10 cellular contexts compared by ENCODE assay signal in the genomic region with DNA sequence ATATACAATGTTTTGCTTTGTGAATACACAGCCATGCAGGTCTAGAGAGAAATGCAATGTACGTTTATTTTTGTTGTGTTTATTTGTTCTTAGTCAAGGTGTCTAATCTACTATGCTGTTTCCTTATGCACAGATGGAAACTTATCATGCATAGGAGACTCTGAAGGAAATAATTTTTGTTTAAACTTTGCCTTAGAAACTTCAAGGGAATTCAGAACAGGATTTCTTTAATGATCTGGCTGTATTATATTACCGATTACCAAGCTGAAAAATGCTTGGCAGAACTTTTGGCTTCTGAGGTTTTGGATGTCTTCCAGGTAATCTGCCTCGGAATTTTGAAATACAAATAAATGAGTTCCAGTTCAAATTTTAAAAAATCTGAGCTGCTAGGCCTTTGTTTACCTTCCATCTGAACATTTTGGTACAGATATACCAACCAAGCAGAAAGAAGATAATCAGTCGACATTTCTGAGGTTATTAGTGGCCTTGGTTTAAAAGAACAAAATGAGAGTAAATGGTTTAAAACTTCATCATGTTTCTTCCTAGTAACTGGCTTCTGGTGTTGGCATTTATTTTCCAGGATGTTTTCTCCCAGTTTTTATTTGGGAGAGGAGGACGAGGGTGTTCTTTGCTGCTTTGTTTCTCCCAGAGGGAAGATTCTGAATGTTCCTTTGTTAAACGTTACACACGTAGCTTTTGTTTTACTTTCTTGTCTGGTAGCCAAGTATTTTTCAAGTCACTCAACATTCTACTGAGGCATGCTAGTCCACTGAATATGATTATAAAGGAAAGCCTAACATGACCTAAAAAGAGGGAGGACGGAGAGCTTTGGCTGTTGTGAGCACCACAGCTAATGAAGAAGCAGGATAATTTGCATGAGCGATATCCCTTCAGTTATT.
DNase-seq lines count a peak whose midpoint lies in the region; ATAC-seq, FAIRE-seq and TF ChIP-seq lines count a peak whose summit lies in the region.
"Had no signal": no experiment of that assay in that cellular context is flagged by ENCODE, and none has a peak within 500 bp of the region (broad histone marks: within the 10 kb centered on the region; RNA-seq: fewer than 3 reads in every experiment).

No MANE protein-coding gene starts in this region.

- H3K4me3 Mint-ChIP-seq in neural progenitor cell: no peak overlapping the region

- H3K4me2 ChIP-seq in neural progenitor cell: no peak overlapping the region

- intact Hi-C loops in A673 (cut with micrococcal nuclease; ENCODE audit: unreplicated experiment): no loop called here
- intact Hi-C loops in esophagus muscularis mucosa (cut with DNase I): no loop called here

- no peaks in the 10 kb centered on the region for H3K36me3 Mint-ChIP-seq in neural progenitor cell

- no peaks in the 10 kb centered on the region for H3K9me3 Mint-ChIP-seq in neural progenitor cell

- H3K79me2 ChIP-seq in neural progenitor cell (ENCODE audit: low read depth): no peaks in the 10 kb centered on the region

- no peak for TF ChIP-seq CTCF in A673 (conservative IDR thresholded peaks at IDR 0.05; ENCODE audit: low read depth, low read length)
- no peak for TF ChIP-seq CTCF in esophagus muscularis mucosa (IDR thresholded peaks at IDR 0.05)
- TF ChIP-seq CTCF in neural progenitor cell (IDR thresholded peaks at IDR 0.05): no peak

- TF ChIP-seq EP300 in esophagus muscularis mucosa (IDR thresholded peaks at IDR 0.05): no peak

- H3K27ac ChIP-seq in A673 (ENCODE audit: low read depth, low read length, poor library complexity, severe bottlenecking) (peak overlapping the region; percentile 58), esophagus muscularis mucosa (replicated peaks in 1 of 4) (peak overlapping the region; percentile 76 to 82 (median 78)), neural progenitor cell (no peak overlapping the region)

- FAIRE-seq in HTR-8/SVneo (lab: Jason Lieb, UNC): no peak

- H3K4me3 ChIP-seq in A673 (ENCODE audit: low read depth, low read length, poor library complexity, severe bottlenecking) (no peak overlapping the region), esophagus muscularis mucosa (no peak overlapping the region), neural progenitor cell (no peak overlapping the region)
- H3K4me3 ChIP-seq: spleen had no signal

- no peak for ATAC-seq in GM21423 (IDR thresholded peaks at IDR 0.05; ENCODE audit: unreplicated experiment)

- no peak overlapping the region for H3K9ac ChIP-seq in neural progenitor cell

- H3K27me3 ChIP-seq in A673 (replicated peaks; ENCODE audit: insufficient read depth, low read depth, low read length, poor library complexity) (no peaks in the 10 kb centered on the region), esophagus muscularis mucosa (no peaks in the 10 kb centered on the region), neural progenitor cell (no peaks in the 10 kb centered on the region)
- H3K27me3 ChIP-seq: spleen had no signal

- no peaks in the 10 kb centered on the region for H3K9me3 ChIP-seq in A673 (ENCODE audit: low read depth, low read length, poor library complexity, severe bottlenecking)
- H3K9me3 ChIP-seq in esophagus muscularis mucosa: no peaks in the 10 kb centered on the region
- no peaks in the 10 kb centered on the region for H3K9me3 ChIP-seq in neural progenitor cell (ENCODE audit: low read depth)
- H3K9me3 ChIP-seq: spleen had no signal

- DNase-seq in A673 (ENCODE audit: low spot score) (peak; percentile 47), NCI-H2196 (lab: John Stamatoyannopoulos, UW; ENCODE audit: unreplicated experiment) (peak; percentile 66), esophagus muscularis mucosa (ENCODE audit: extremely low spot score) (no peak), neural progenitor cell (ENCODE audit: low spot score) (no peak), SK-N-DZ (ENCODE audit: low spot score) (no peak), GOT3 (lab: John Stamatoyannopoulos, UW) (no peak), HTR-8/SVneo (ENCODE audit: insufficient read length, low spot score) (no peak)
- DNase-seq: KG1, spleen had no signal

- no peaks in the 10 kb centered on the region for H3K36me3 ChIP-seq in A673 (ENCODE audit: insufficient read depth, low read length, poor library complexity, severe bottlenecking)
- no peaks in the 10 kb centered on the region for H3K36me3 ChIP-seq in esophagus muscularis mucosa
- no peaks in the 10 kb centered on the region for H3K36me3 ChIP-seq in neural progenitor cell
- H3K36me3 ChIP-seq: spleen had no signal

- no peak overlapping the region for H3K27ac Mint-ChIP-seq in neural progenitor cell

- 28% methylated on average over 9 of the region's 9 CpGs for WGBS in esophagus muscularis mucosa

- H2AFZ ChIP-seq in neural progenitor cell (replicated peaks): peak overlapping the region; percentile 74

- BruUV-seq in A673 (replicated peaks; lab: Mats Ljungman, UMichigan): no TSS peak

- H3F3A ChIP-seq in neural progenitor cell (ENCODE audit: low read depth): no peaks in the 10 kb centered on the region

- H3K4me1 ChIP-seq in A673 (ENCODE audit: insufficient read depth, low read length, poor library complexity, severe bottlenecking) (peaks cover 23% of the 10 kb centered on the region), esophagus muscularis mucosa (peaks cover 24 to 58% (median 46%) of the 10 kb centered on the region in 4 donors), neural progenitor cell (no peaks in the 10 kb centered on the region)

- no peak for TF ChIP-seq POLR2A in esophagus muscularis mucosa (IDR thresholded peaks at IDR 0.05; ENCODE audit: low read depth)

- POLR2A ChIA-PET in A673 (lab: Charles Lee; ENCODE audit: low non-redundant PET): no interaction called here

- H3K4me1 Mint-ChIP-seq in neural progenitor cell: peaks cover 4% of the 10 kb centered on the region

- peaks cover 5% of the 10 kb centered on the region for H3K27me3 Mint-ChIP-seq in neural progenitor cell (ENCODE audit: insufficient read depth, low read depth)

- CTCF ChIA-PET in A673 (lab: Charles Lee): no interaction called here

- H4K20me1 ChIP-seq in neural progenitor cell (ENCODE audit: low read depth): no peaks in the 10 kb centered on the region

Comparison
In these comparisons a context has a peak if more than half of its experiments do, and no peak if none do; other contexts are left out.
1. DNase-seq: peak in A673 (single experiment) and NCI-H2196 (single experiment); none in esophagus muscularis mucosa (single experiment), neural progenitor cell (single experiment), SK-N-DZ (single experiment), GOT3 (single experiment) and HTR-8/SVneo (single experiment).